Comparison of ENCODE assay signal across 26 cellular contexts in genomic region chr7:114439581-114439980, GRCh38. TPM values are rescaled to one million over a fixed set of nuclear protein-coding genes. Genes with fewer than 3 reads are reported as not detected.
"Had no signal": no experiment of that assay in that cellular context is flagged by ENCODE, and none has a peak within 500 bp of the region (broad histone marks: within the 10 kb centered on the region; RNA-seq: fewer than 3 reads in every experiment).

No MANE protein-coding gene starts in this region.

- H3K36me3 Mint-ChIP-seq: activated naive CD8-positive, alpha-beta T cell treated with anti-CD3 and anti-CD28 coated beads for 36 hours; immature natural killer cell had no signal

- H3K4me3 Mint-ChIP-seq: activated naive CD8-positive, alpha-beta T cell treated with anti-CD3 and anti-CD28 coated beads for 36 hours; effector memory CD8-positive, alpha-beta T cell; immature natural killer cell; nephron; stimulated activated naive CD8-positive, alpha-beta T cell treated with anti-CD3 and anti-CD28 coated beads, Interleukin-15, Interleukin-2, amounts not matched to agents 100 ng/mL and 50 ng/mL, for 24 hours had no signal

- DNase-seq: activated CD4-positive, alpha-beta T cell treated with anti-CD3 and anti-CD28 coated beads for 1 hour; activated CD4-positive, alpha-beta T cell treated with anti-CD3 and anti-CD28 coated beads, Interleukin-2, amount 50 U/mL, for 4 hours; activated naive CD4-positive, alpha-beta T cell treated with Interleukin-2 at 50 U/mL for 16 hours; activated naive CD8-positive, alpha-beta T cell treated with anti-CD3 and anti-CD28 coated beads for 36 hours; activated T-cell treated with anti-CD3 and anti-CD28 coated beads, Interleukin-2, amount 50 U/mL, for 48 hours; central memory CD4-positive, alpha-beta T cell; dorsolateral prefrontal cortex; effector memory CD8-positive, alpha-beta T cell; glutamatergic neuron; immature natural killer cell; kidney glomerular epithelial cell; left ventricle myocardium superior; mammary epithelial cell; midbrain; stimulated activated CD4-positive, alpha-beta T cell treated with anti-CD3 and anti-CD28 coated beads, Interleukin-12 subunit alpha, Interleukin-12 subunit beta, amount 100 ng/mL, for 4 hours; stimulated activated CD4-positive, alpha-beta T cell treated with anti-CD3 and anti-CD28 coated beads, Interleukin-4, amount 100 ng/mL, for 4 hours; substantia nigra; WERI-Rb-1 had no signal

- FAIRE-seq: astrocyte, colon, endothelial cell of umbilical vein, TTC549 had no signal

- H3K4me1 Mint-ChIP-seq: activated naive CD8-positive, alpha-beta T cell treated with anti-CD3 and anti-CD28 coated beads for 36 hours; immature natural killer cell; nephron had no signal

- H3K27me3 Mint-ChIP-seq: activated naive CD8-positive, alpha-beta T cell treated with anti-CD3 and anti-CD28 coated beads for 36 hours; effector memory CD8-positive, alpha-beta T cell; stimulated activated naive CD8-positive, alpha-beta T cell treated with anti-CD3 and anti-CD28 coated beads, Interleukin-15, Interleukin-2, amounts not matched to agents 100 ng/mL and 50 ng/mL, for 24 hours had no signal

- H3K27ac Mint-ChIP-seq: activated naive CD8-positive, alpha-beta T cell treated with anti-CD3 and anti-CD28 coated beads for 36 hours; effector memory CD8-positive, alpha-beta T cell; immature natural killer cell; nephron; stimulated activated naive CD8-positive, alpha-beta T cell treated with anti-CD3 and anti-CD28 coated beads, Interleukin-15, Interleukin-2, amounts not matched to agents 100 ng/mL and 50 ng/mL, for 24 hours had no signal

RNA-seq across cellular contexts. Expression of gene FOXP2, which starts 25.0 kb away (rescaled TPM):
- total RNA-seq: activated CD8-positive, alpha-beta memory T cell treated with anti-CD3 and anti-CD28 coated beads for 36 hours; activated naive CD8-positive, alpha-beta T cell treated with anti-CD3 and anti-CD28 coated beads for 36 hours; pulmonary artery endothelial cell had no signal
